Comparison of ENCODE assay signal across 16 cellular contexts in the genomic region with DNA sequence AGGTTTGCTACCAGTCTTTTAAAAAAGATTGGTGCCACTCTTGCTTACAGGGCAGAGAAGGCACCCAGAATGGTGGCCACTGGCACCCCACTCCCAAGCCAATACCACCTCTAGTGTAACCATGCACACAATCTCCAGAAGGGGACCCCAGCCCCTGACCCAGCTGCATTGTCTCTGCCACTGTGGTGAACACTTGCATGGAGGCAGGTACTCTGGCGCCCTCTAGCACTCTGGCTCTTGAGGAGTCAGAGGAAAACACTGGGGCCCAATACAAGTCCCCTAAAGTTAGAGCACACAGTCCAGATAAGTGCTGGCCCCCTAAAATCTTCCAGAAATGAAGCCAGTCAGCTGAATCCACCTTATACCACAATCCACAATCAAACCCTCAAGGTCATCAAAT. TPM values are rescaled to one million over a fixed set of nuclear protein-coding genes. Genes with fewer than 3 reads are reported as not detected.
DNase-seq lines count a peak whose midpoint lies in the region; ATAC-seq, FAIRE-seq and TF ChIP-seq lines count a peak whose summit lies in the region.
"Had no signal": no experiment of that assay in that cellular context is flagged by ENCODE, and none has a peak within 500 bp of the region (broad histone marks: within the 10 kb centered on the region; RNA-seq: fewer than 3 reads in every experiment).

No MANE protein-coding gene starts in this region.

- TF ChIP-seq CTCF in NB4 (IDR thresholded peaks at IDR 0.05; ENCODE audit: low read depth, low read length) = peak; percentile 32
- peak; percentile 31 for TF ChIP-seq CTCF in bronchial epithelial cell (IDR thresholded peaks at IDR 0.05; ENCODE audit: insufficient read depth, low read length, severe bottlenecking)
- peak; percentile 52 for TF ChIP-seq CTCF in neural progenitor cell (IDR thresholded peaks at IDR 0.05)

- H3K4me1 ChIP-seq in neural progenitor cell = no peaks in the 10 kb centered on the region
- H3K4me1 ChIP-seq: breast epithelium had no signal

- peak; percentile 63 for DNase-seq in activated effector memory CD4-positive, alpha-beta T cell treated with anti-CD3 and anti-CD28 coated beads, Interleukin-2, amount 50 U/mL, for 16 hours
- DNase-seq in activated effector memory CD4-positive, alpha-beta T cell treated with Interleukin-2 at 50 U/mL for 16 hours = no peak
- DNase-seq in NB4 (ENCODE audit: low read depth) (peak; percentile 53), bronchial epithelial cell (ENCODE audit: low read depth) (no peak), neural progenitor cell (ENCODE audit: low spot score) (peak; percentile 64), kidney tubule cell (ENCODE audit: low spot score) (no peak)
- DNase-seq: activated gamma-delta T cell; EL; NCI-H774; ovary; stimulated activated CD8-positive, alpha-beta memory T cell treated with anti-CD3 and anti-CD28 coated beads, Interleukin-4, amount 100 ng/mL, for 48 hours had no signal

- H3K36me3 Mint-ChIP-seq in neural progenitor cell = peaks cover 5% of the 10 kb centered on the region

- H3K9me3 Mint-ChIP-seq in neural progenitor cell = peaks cover 33% of the 10 kb centered on the region

- H3K4me1 Mint-ChIP-seq in neural progenitor cell = no peaks in the 10 kb centered on the region

- H3K4me3 ChIP-seq in NB4 (ENCODE audit: low read depth, low read length) = no peak overlapping the region
- H3K4me3 ChIP-seq in bronchial epithelial cell (ENCODE audit: low read depth, low read length) = no peak overlapping the region
- H3K4me3 ChIP-seq in neural progenitor cell = no peak overlapping the region
- H3K4me3 ChIP-seq: breast epithelium, ovary, SK-N-MC had no signal

- no peak overlapping the region for H3K27ac ChIP-seq in neural progenitor cell
- H3K27ac ChIP-seq: breast epithelium, ovary, SK-N-MC had no signal

- no peak overlapping the region for H3K4me2 ChIP-seq in neural progenitor cell

- TF ChIP-seq POLR2A in NB4 (IDR thresholded peaks at IDR 0.05; ENCODE audit: extremely low read depth, insufficient read length) = no peak

- H2AFZ ChIP-seq in neural progenitor cell (replicated peaks) = no peak overlapping the region

- no peak overlapping the region for H3K27ac Mint-ChIP-seq in neural progenitor cell

- no peak overlapping the region for H3K4me3 Mint-ChIP-seq in neural progenitor cell

- H3F3A ChIP-seq in neural progenitor cell (ENCODE audit: low read depth) = no peaks in the 10 kb centered on the region

- H4K20me1 ChIP-seq in neural progenitor cell (ENCODE audit: low read depth) = no peaks in the 10 kb centered on the region

- no peak for ATAC-seq in GM18909 (IDR thresholded peaks at IDR 0.05; ENCODE audit: poor library complexity, unreplicated experiment)
- no peak for ATAC-seq in GM21737 (IDR thresholded peaks at IDR 0.05; ENCODE audit: unreplicated experiment)

- no peak for FAIRE-seq in bronchial epithelial cell (lab: Jason Lieb, UNC)
- FAIRE-seq: GM18507 had no signal

- H3K9me3 ChIP-seq in neural progenitor cell (ENCODE audit: low read depth) = no peaks in the 10 kb centered on the region

- H3K36me3 ChIP-seq in bronchial epithelial cell (ENCODE audit: control insufficient read depth, insufficient read depth, low read length) (no peaks in the 10 kb centered on the region), neural progenitor cell (no peaks in the 10 kb centered on the region)
- H3K36me3 ChIP-seq: breast epithelium, ovary had no signal

- no peak overlapping the region for H3K9ac ChIP-seq in neural progenitor cell

- no peaks in the 10 kb centered on the region for H3K27me3 ChIP-seq in bronchial epithelial cell (ENCODE audit: control insufficient read depth, insufficient read depth, low read length)
- no peaks in the 10 kb centered on the region for H3K27me3 ChIP-seq in neural progenitor cell
- H3K27me3 ChIP-seq: breast epithelium, ovary had no signal

- H3K27me3 Mint-ChIP-seq in neural progenitor cell (ENCODE audit: insufficient read depth, low read depth) = peaks cover 2% of the 10 kb centered on the region

- H3K79me2 ChIP-seq in neural progenitor cell (ENCODE audit: low read depth) = no peaks in the 10 kb centered on the region

RNA-seq across cellular contexts. Expression of a gene that starts 6.0 kb away (rescaled TPM):
- total RNA-seq in bronchial epithelial cell (not detected in 2 replicates), neural progenitor cell (ENCODE audit: low replicate concordance) (not detected in 2 replicates)
- total RNA-seq: breast epithelium, ovary had no signal

RNA-seq across cellular contexts. Expression of a gene that starts 24.9 kb away (rescaled TPM):
- total RNA-seq in bronchial epithelial cell = not detected in 2 replicates
- 0.06 TPM in 1 of 2 replicates, not detected in the other for total RNA-seq in neural progenitor cell (ENCODE audit: low replicate concordance)
- total RNA-seq: breast epithelium, ovary had no signal

RNA-seq across cellular contexts. Expression of a gene that starts 57.0 kb away (rescaled TPM):
- 13.3 and 24.0 TPM in 2 replicates for total RNA-seq in bronchial epithelial cell
- 22.9 and 27.7 TPM in 2 replicates for total RNA-seq in neural progenitor cell (ENCODE audit: low replicate concordance)

Comparison
In these comparisons a context has a peak if more than half of its experiments do, and no peak if none do; other contexts are left out.
1. DNase-seq: peak in activated effector memory CD4-positive, alpha-beta T cell treated with anti-CD3 and anti-CD28 coated beads, Interleukin-2, amount 50 U/mL, for 16 hours (single experiment), NB4 (single experiment) and neural progenitor cell (single experiment); none in activated effector memory CD4-positive, alpha-beta T cell treated with Interleukin-2 at 50 U/mL for 16 hours (single experiment), bronchial epithelial cell (single experiment) and kidney tubule cell (single experiment).
2. Peak in every context shown above with its lines, with median percentiles within 50 percentile points of each other: CTCF ChIP-seq.